ENCODE assay signal across 11 cellular contexts in the genomic region with DNA sequence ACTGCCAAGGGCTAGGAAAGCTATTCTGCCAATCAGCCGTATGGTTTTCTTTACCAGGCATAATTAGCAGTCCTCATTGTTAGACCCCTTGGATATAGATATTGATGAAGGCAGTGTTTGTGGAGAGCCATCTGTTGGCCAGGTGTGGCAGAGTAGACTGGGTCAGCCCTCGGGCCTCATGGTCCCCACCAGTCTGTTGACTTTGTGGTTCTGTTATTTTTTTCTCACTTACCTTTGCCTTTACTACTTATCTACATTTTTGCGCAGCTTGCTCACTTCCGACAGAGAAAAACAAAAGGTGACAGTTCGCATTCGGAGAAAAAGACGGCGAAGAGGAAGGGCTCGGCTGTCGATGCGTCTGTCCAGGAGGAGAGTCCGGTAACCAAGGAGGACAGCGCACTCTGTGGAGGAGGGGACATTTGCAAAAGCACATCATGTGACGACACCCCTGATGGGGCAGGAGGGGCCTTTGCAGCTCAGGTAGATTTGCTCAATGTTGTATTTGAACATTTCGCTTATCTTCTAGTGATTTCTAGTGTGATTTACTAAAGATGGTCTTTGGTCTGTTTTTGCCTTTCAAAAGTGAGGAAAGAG. TPM values are rescaled to one million over a fixed set of nuclear protein-coding genes. Genes with fewer than 3 reads are reported as not detected.
DNase-seq lines count a peak whose midpoint lies in the region; ATAC-seq lines count a peak whose summit lies in the region.
"Had no signal": no experiment of that assay in that cellular context is flagged by ENCODE, and none has a peak within 500 bp of the region (broad histone marks: within the 10 kb centered on the region; RNA-seq: fewer than 3 reads in every experiment).

No MANE protein-coding gene starts in this region.

- DNase-seq in activated CD4-positive, alpha-beta T cell treated with anti-CD3 and anti-CD28 coated beads, Interleukin-2, amount 10 ng/mL, durations not matched to agents 7 days and 5 days = no peak
- DNase-seq in activated CD4-positive, alpha-beta T cell treated with anti-CD3 and anti-CD28 coated beads for 48 hours = no peak
- DNase-seq in NCI-H526 treated with DMSO at 0.1 percent for 48 hours (lab: John Stamatoyannopoulos, UW) (peak; percentile 12), ACHN (no peak)
- DNase-seq in effector memory CD8-positive, alpha-beta T cell = no peak
- DNase-seq: NCI-H2081 treated with DMSO at 0.1 percent for 48 hours, retina had no signal

- H3K4me3 Mint-ChIP-seq in activated CD4-positive, alpha-beta T cell treated with anti-CD3 and anti-CD28 coated beads, Interleukin-2, amount 10 ng/mL, durations not matched to agents 7 days and 5 days = peak overlapping the region; percentile 33
- peak overlapping the region; percentile 97 to 98 for H3K4me3 Mint-ChIP-seq in effector memory CD8-positive, alpha-beta T cell

- peaks cover 31% of the 10 kb centered on the region for H3K4me1 Mint-ChIP-seq in activated CD4-positive, alpha-beta T cell treated with anti-CD3 and anti-CD28 coated beads, Interleukin-2, amount 10 ng/mL, durations not matched to agents 7 days and 5 days
- peaks cover 12 to 19% of the 10 kb centered on the region in 2 donors for H3K4me1 Mint-ChIP-seq in effector memory CD8-positive, alpha-beta T cell (ENCODE audit: low read depth in 2 of 2)

- peaks cover 3 to 15% (median 14%) of the 10 kb centered on the region in 3 donors for H3K36me3 ChIP-seq in skeletal muscle tissue (ENCODE audit: control insufficient read depth in 3 of 3, insufficient read depth in 3 of 3, low read length in 3 of 3)

- POLR2A ChIA-PET in activated CD4-positive, alpha-beta T cell treated with anti-CD3 and anti-CD28 coated beads, Interleukin-2, amount 10 ng/mL, durations not matched to agents 7 days and 5 days (lab: Charles Lee) = no interaction called here

- H3K27me3 ChIP-seq in skeletal muscle tissue (ENCODE audit: control insufficient read depth in 3 of 3, insufficient read depth in 3 of 3, low read length in 3 of 3) = no peaks in the 10 kb centered on the region
- H3K27me3 ChIP-seq: cardiac muscle cell had no signal

- H3K4me1 ChIP-seq in skeletal muscle tissue (ENCODE audit: control insufficient read depth in 3 of 3, insufficient read depth in 3 of 3, low read length in 3 of 3) = peaks cover 20 to 34% (median 23%) of the 10 kb centered on the region in 3 donors

- peak overlapping the region in 2 of 3 donors; percentile 45 to 75 for H3K9ac ChIP-seq in skeletal muscle tissue (ENCODE audit: low read depth in 1 of 3, low read length in 3 of 3)

- no peaks in the 10 kb centered on the region for H3K9me3 ChIP-seq in skeletal muscle tissue (ENCODE audit: control insufficient read depth in 3 of 3, low read length in 3 of 3)

- H3K27ac ChIP-seq in skeletal muscle tissue (ENCODE audit: low read depth, low read length) = no peak overlapping the region

- CTCF ChIA-PET in activated CD4-positive, alpha-beta T cell treated with anti-CD3 and anti-CD28 coated beads, Interleukin-2, amount 10 ng/mL, durations not matched to agents 7 days and 5 days (lab: Charles Lee) = interaction anchor here (1.0 to 1.5 kb wide), 3 partner anchors 9 to 13 kb away, joined by 3 to 5 read pairs (median 3); no protein-coding TSS in a partner anchor

- no peaks in the 10 kb centered on the region for H3K27me3 Mint-ChIP-seq in activated CD4-positive, alpha-beta T cell treated with anti-CD3 and anti-CD28 coated beads, Interleukin-2, amount 10 ng/mL, durations not matched to agents 7 days and 5 days
- no peaks in the 10 kb centered on the region for H3K27me3 Mint-ChIP-seq in effector memory CD8-positive, alpha-beta T cell

- in situ Hi-C loops in ACHN (cut with HindIII; ENCODE audit: low pct_ligation_motif_present, low pct_unique_long_range_greater_than_20kb, low sequenced_read_pairs) = no loop called here

- no peak overlapping the region for H3K4me3 ChIP-seq in skeletal muscle tissue (ENCODE audit: low read length in 3 of 3)

- peak overlapping the region; percentile 27 for H3K27ac Mint-ChIP-seq in activated CD4-positive, alpha-beta T cell treated with anti-CD3 and anti-CD28 coated beads, Interleukin-2, amount 10 ng/mL, durations not matched to agents 7 days and 5 days
- H3K27ac Mint-ChIP-seq in effector memory CD8-positive, alpha-beta T cell = no peak overlapping the region

- peaks cover 44% of the 10 kb centered on the region for H3K36me3 Mint-ChIP-seq in activated CD4-positive, alpha-beta T cell treated with anti-CD3 and anti-CD28 coated beads, Interleukin-2, amount 10 ng/mL, durations not matched to agents 7 days and 5 days (ENCODE audit: low read depth)
- peaks cover 46% of the 10 kb centered on the region for H3K36me3 Mint-ChIP-seq in effector memory CD8-positive, alpha-beta T cell (ENCODE audit: insufficient read depth)

- no peak for ATAC-seq in effector memory CD8-positive, alpha-beta T cell (replicated peaks)
- ATAC-seq in HG03520 (IDR thresholded peaks at IDR 0.05; ENCODE audit: unreplicated experiment) = no peak
- ATAC-seq in GM18909 (IDR thresholded peaks at IDR 0.05; ENCODE audit: poor library complexity, unreplicated experiment) = no peak

- no peaks in the 10 kb centered on the region for H3K9me3 Mint-ChIP-seq in activated CD4-positive, alpha-beta T cell treated with anti-CD3 and anti-CD28 coated beads, Interleukin-2, amount 10 ng/mL, durations not matched to agents 7 days and 5 days
- H3K9me3 Mint-ChIP-seq in effector memory CD8-positive, alpha-beta T cell = no peaks in the 10 kb centered on the region

RNA-seq across cellular contexts. Expression of gene PCNT, which starts 2.3 kb away (rescaled TPM):
- 10 to 100 TPM; 84.0 to 89.8 TPM for total RNA-seq in activated CD4-positive, alpha-beta T cell treated with anti-CD3 and anti-CD28 coated beads, Interleukin-2, amount 10 ng/mL, durations not matched to agents 7 days and 5 days
- total RNA-seq in skeletal muscle tissue = 42.8 TPM

RNA-seq across cellular contexts. Expression of gene C21orf58, which starts 2.5 kb away (rescaled TPM):
- 10 to 100 TPM; 67.5 to 68.3 TPM for total RNA-seq in activated CD4-positive, alpha-beta T cell treated with anti-CD3 and anti-CD28 coated beads, Interleukin-2, amount 10 ng/mL, durations not matched to agents 7 days and 5 days
- 3.1 TPM for total RNA-seq in skeletal muscle tissue

RNA-seq across cellular contexts. Expression of gene YBEY, which starts 40.1 kb away (rescaled TPM):
- total RNA-seq in activated CD4-positive, alpha-beta T cell treated with anti-CD3 and anti-CD28 coated beads, Interleukin-2, amount 10 ng/mL, durations not matched to agents 7 days and 5 days = 10 to 100 TPM; 11.5 to 12.5 TPM
- 32.9 TPM for total RNA-seq in skeletal muscle tissue

RNA-seq across cellular contexts. Expression of gene MCM3AP, which starts 40.8 kb away (rescaled TPM):
- 100 to 1,000 TPM in 1 of 2 experiments, 10 to 100 TPM in 1; 94.5 to 118 TPM for total RNA-seq in activated CD4-positive, alpha-beta T cell treated with anti-CD3 and anti-CD28 coated beads, Interleukin-2, amount 10 ng/mL, durations not matched to agents 7 days and 5 days
- total RNA-seq in skeletal muscle tissue = 237 TPM

Comparison
In these comparisons a context has a peak if more than half of its experiments do, and no peak if none do; other contexts are left out.
1. RNA of gene C21orf58, which starts 2.5 kb away (total RNA-seq): 67.5 to 68.3 TPM in activated CD4-positive, alpha-beta T cell treated with anti-CD3 and anti-CD28 coated beads, Interleukin-2, amount 10 ng/mL, durations not matched to agents 7 days and 5 days; 3.1 TPM in skeletal muscle tissue (single experiment); every median in the first group is over 10 times any median in the second.